15 cellular contexts compared by ENCODE assay signal in genomic region chr10:13971586-13972475, GRCh38.
DNase-seq lines count a peak whose midpoint lies in the region; ATAC-seq and TF ChIP-seq lines count a peak whose summit lies in the region.
"Had no signal": no experiment of that assay in that cellular context is flagged by ENCODE, and none has a peak within 500 bp of the region (broad histone marks: within the 10 kb centered on the region; RNA-seq: fewer than 3 reads in every experiment).

No MANE protein-coding gene starts in this region.

- H3K27ac Mint-ChIP-seq in natural killer cell treated with Interleukin-12 subunit alpha and Interleukin-12 subunit beta and Interleukin-15 and Interleukin-18, amount 100 ng/mL, for 72 hours: no peak overlapping the region
- H3K27ac Mint-ChIP-seq: natural killer cell had no signal

- no peaks in the 10 kb centered on the region for H3K4me1 Mint-ChIP-seq in natural killer cell treated with Interleukin-12 subunit alpha and Interleukin-12 subunit beta and Interleukin-15 and Interleukin-18, amount 100 ng/mL, for 72 hours (ENCODE audit: low read depth in 2 of 2)
- H3K4me1 Mint-ChIP-seq: natural killer cell had no signal

- 81% methylated on average over 10 of the region's 10 CpGs for WGBS in HUES64
- 73 to 82% methylated on average over 9 of the region's 10 CpGs for WGBS in mesodermal cell (ENCODE audit: insufficient coverage in 2 of 2), 2 experiments

- CTCF ChIA-PET in AG04449 (lab: Yijun Ruan, JAX): interaction anchor here (1.2 kb wide), 1 partner anchor 10 kb away, joined by 5 read pairs; no protein-coding TSS in a partner anchor

- H3K36me3 ChIP-seq in HUES64 (ENCODE audit: insufficient read depth, low read length) (no peaks in the 10 kb centered on the region), mesodermal cell (ENCODE audit: control insufficient read depth, insufficient read depth, low read length) (no peaks in the 10 kb centered on the region)
- H3K36me3 ChIP-seq: BE2C, breast epithelium had no signal

- DNase-seq in AG04449 (ENCODE audit: low read depth, low spot score): peak; percentile 75
- peak; percentile 43 for DNase-seq in dermis blood vessel endothelial cell
- DNase-seq in natural killer cell treated with Interleukin-12 subunit alpha and Interleukin-12 subunit beta and Interleukin-15 and Interleukin-18, amount 100 ng/mL, for 72 hours (ENCODE audit: low spot score): no peak
- no peak for DNase-seq in NCI-H1048 (lab: John Stamatoyannopoulos, UW)
- DNase-seq: activated T-cell treated with anti-CD3 and anti-CD28 coated beads for 4 hours, BE2C, natural killer cell, NCI-H1092, NCI-H526, SIG-M5 had no signal

- no peaks in the 10 kb centered on the region for H3K27me3 ChIP-seq in HUES64 (ENCODE audit: insufficient read depth, low read length)
- H3K27me3 ChIP-seq: BE2C, breast epithelium had no signal

- H3K36me3 Mint-ChIP-seq in natural killer cell treated with Interleukin-12 subunit alpha and Interleukin-12 subunit beta and Interleukin-15 and Interleukin-18, amount 100 ng/mL, for 72 hours: no peaks in the 10 kb centered on the region
- H3K36me3 Mint-ChIP-seq: natural killer cell had no signal

- no peaks in the 10 kb centered on the region for H3K9me3 ChIP-seq in HUES64 (ENCODE audit: insufficient read depth, low read depth, low read length)
- no peaks in the 10 kb centered on the region for H3K9me3 ChIP-seq in mesodermal cell (ENCODE audit: control insufficient read depth, low read length)
- H3K9me3 ChIP-seq: BE2C, breast epithelium had no signal

- H3K9me3 Mint-ChIP-seq in natural killer cell treated with Interleukin-12 subunit alpha and Interleukin-12 subunit beta and Interleukin-15 and Interleukin-18, amount 100 ng/mL, for 72 hours: no peaks in the 10 kb centered on the region
- H3K9me3 Mint-ChIP-seq: natural killer cell had no signal

- H3K27me3 Mint-ChIP-seq in natural killer cell treated with Interleukin-12 subunit alpha and Interleukin-12 subunit beta and Interleukin-15 and Interleukin-18, amount 100 ng/mL, for 72 hours: peaks cover 0 to under 1% of the 10 kb centered on the region in 2 donors

- H3K4me3 Mint-ChIP-seq in natural killer cell treated with Interleukin-12 subunit alpha and Interleukin-12 subunit beta and Interleukin-15 and Interleukin-18, amount 100 ng/mL, for 72 hours: no peak overlapping the region
- H3K4me3 Mint-ChIP-seq: natural killer cell had no signal

- no peak for TF ChIP-seq CTCF in AG04449 (IDR thresholded peaks at IDR 0.05; ENCODE audit: insufficient read depth, low read length, missing control alignments)

- H3K27ac ChIP-seq in HUES64 (ENCODE audit: low read depth, low read length) (peak overlapping the region; percentile 71), mesodermal cell (ENCODE audit: low read depth, low read length, severe bottlenecking) (peak overlapping the region; percentile 74)

- H3K4me3 ChIP-seq in AG04449 (ENCODE audit: low read depth, low read length) (peak overlapping the region; percentile 23), HUES64 (ENCODE audit: low read length) (no peak overlapping the region), mesodermal cell (ENCODE audit: extremely low read depth, insufficient read depth, low read length, poor library complexity, severe bottlenecking) (no peak overlapping the region)

- ATAC-seq in natural killer cell treated with Interleukin-12 subunit alpha and Interleukin-12 subunit beta and Interleukin-15 and Interleukin-18, amount 100 ng/mL, for 72 hours: no peak
- ATAC-seq in HG03342 (IDR thresholded peaks at IDR 0.05; ENCODE audit: unreplicated experiment): no peak
- ATAC-seq in GM18861 (IDR thresholded peaks at IDR 0.05; ENCODE audit: unreplicated experiment): no peak
- ATAC-seq: natural killer cell had no signal

- POLR2A ChIA-PET in AG04449 (lab: Yijun Ruan, JAX): interaction anchor here (0.6 to 1.0 kb wide), 2 partner anchors 9 to 92 kb away, joined by 3 read pairs; no protein-coding TSS in a partner anchor

- H3K9ac ChIP-seq in HUES64 (ENCODE audit: low read depth, low read length): peak overlapping the region; percentile 26; the same call in 1 of the 2 replicates

- H3K4me1 ChIP-seq in HUES64 (ENCODE audit: insufficient read depth, low read length) (peaks cover 31% of the 10 kb centered on the region), mesodermal cell (ENCODE audit: control insufficient read depth, insufficient read depth, low read length, poor library complexity, severe bottlenecking) (peaks cover 48% of the 10 kb centered on the region)
- H3K4me1 ChIP-seq: BE2C, breast epithelium had no signal

Comparison
In these comparisons a context has a peak if more than half of its experiments do, and no peak if none do; other contexts are left out.
1. DNase-seq: peak in AG04449 (single experiment) and dermis blood vessel endothelial cell (single experiment); none in natural killer cell treated with Interleukin-12 subunit alpha and Interleukin-12 subunit beta and Interleukin-15 and Interleukin-18, amount 100 ng/mL, for 72 hours (single experiment) and NCI-H1048 (single experiment).